18 cellular contexts compared by ENCODE assay signal in the genomic region with DNA sequence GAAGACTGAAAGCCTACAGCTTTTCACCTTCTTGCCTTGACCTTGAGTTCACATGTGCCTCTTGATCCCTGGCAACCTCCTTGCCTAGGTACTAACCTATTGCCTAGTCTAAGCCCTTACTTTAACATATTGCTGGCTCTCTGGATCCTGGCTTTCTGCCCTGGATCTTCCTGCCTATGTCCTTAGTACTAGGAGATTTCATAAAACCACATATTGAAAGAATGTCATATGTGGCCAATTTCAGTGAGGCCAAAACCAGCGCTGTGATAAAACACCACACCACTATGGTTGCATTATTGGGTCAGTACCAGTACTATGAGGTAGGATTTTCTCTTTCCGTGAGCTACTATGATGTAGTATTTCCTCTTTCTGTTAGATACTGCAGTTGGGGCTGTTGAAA.
DNase-seq lines count a peak whose midpoint lies in the region; TF ChIP-seq lines count a peak whose summit lies in the region.
"Had no signal": no experiment of that assay in that cellular context is flagged by ENCODE, and none has a peak within 500 bp of the region (broad histone marks: within the 10 kb centered on the region; RNA-seq: fewer than 3 reads in every experiment).

No MANE protein-coding gene starts in this region.

- H3K36me3 Mint-ChIP-seq in HFFc6 (ENCODE audit: low read depth), result no peaks in the 10 kb centered on the region
- H3K36me3 Mint-ChIP-seq: CD4-positive, CD25-positive, alpha-beta regulatory T cell had no signal

- DNase-seq in EH (ENCODE audit: low read depth) (peak; percentile 30), HFFc6 (no peak), brain microvascular endothelial cell (peak; percentile 10), fibroblast of pulmonary artery (ENCODE audit: low read depth) (peak; percentile 64), HT-29 (ENCODE audit: low spot score) (no peak), NOMO-1 treated with DMSO at 0.1 percent for 48 hours (lab: John Stamatoyannopoulos, UW; ENCODE audit: unreplicated experiment) (no peak)
- DNase-seq in NK-92 treated with Interleukin-12 subunit alpha and Interleukin-12 subunit beta, amount 100 ng/mL, for 24 hours (lab: John Stamatoyannopoulos, UW), result no peak
- DNase-seq: CD4-positive, CD25-positive, alpha-beta regulatory T cell; NCI-H1417 treated with DMSO at 0.1 percent for 48 hours; NCI-H2029; NCI-H2171 treated with DMSO at 0.1 percent for 48 hours; NCI-H510A; NCI-H774 had no signal

- H3K4me3 Mint-ChIP-seq in HFFc6, result no peak overlapping the region
- H3K4me3 Mint-ChIP-seq: B cell; CD4-positive, CD25-positive, alpha-beta regulatory T cell had no signal

- no peaks in the 10 kb centered on the region; the same call in 1 of the 2 replicates for H3K27me3 Mint-ChIP-seq in HFFc6 (ENCODE audit: insufficient read depth)
- H3K27me3 Mint-ChIP-seq: B cell; CD4-positive, CD25-positive, alpha-beta regulatory T cell had no signal

- H3K9me3 Mint-ChIP-seq in HFFc6, result no peaks in the 10 kb centered on the region
- H3K9me3 Mint-ChIP-seq: CD4-positive, CD25-positive, alpha-beta regulatory T cell had no signal

- TF ChIP-seq CTCF in HFFc6 (IDR thresholded peaks at IDR 0.05) (no peak), brain microvascular endothelial cell (IDR thresholded peaks at IDR 0.05; ENCODE audit: low read depth, low read length, missing control alignments) (no peak), fibroblast of pulmonary artery (IDR thresholded peaks at IDR 0.05; ENCODE audit: low read length, missing control alignments) (no peak)

- H3K4me1 Mint-ChIP-seq in HFFc6 (ENCODE audit: low read depth), result peaks cover 56% of the 10 kb centered on the region

- H3K4me3 ChIP-seq in brain microvascular endothelial cell (ENCODE audit: low read depth, low read length) (no peak overlapping the region), fibroblast of pulmonary artery (replicated peaks; ENCODE audit: low read depth, low read length) (no peak overlapping the region)
- H3K4me3 ChIP-seq: HAP-1, PC-9, SJSA1 had no signal

- in situ Hi-C loops in brain microvascular endothelial cell (cut with HindIII; ENCODE audit: low pct_ligation_motif_present, low sequenced_read_pairs), result no loop called here

- H3K27me3 ChIP-seq in brain microvascular endothelial cell (replicated peaks), result no peaks in the 10 kb centered on the region
- H3K27me3 ChIP-seq: SJSA1 had no signal

- H3K36me3 ChIP-seq in brain microvascular endothelial cell (replicated peaks), result no peaks in the 10 kb centered on the region
- H3K36me3 ChIP-seq: HAP-1, SJSA1 had no signal

- peak overlapping the region; percentile 24; the same call in 1 of the 2 replicates for H3K27ac Mint-ChIP-seq in HFFc6
- H3K27ac Mint-ChIP-seq: B cell; CD4-positive, CD25-positive, alpha-beta regulatory T cell had no signal

- H3K27ac ChIP-seq in brain microvascular endothelial cell, result peak overlapping the region; percentile 40
- H3K27ac ChIP-seq: HL-60, SJSA1 had no signal

Comparison
In these comparisons a context has a peak if more than half of its experiments do, and no peak if none do; other contexts are left out.
1. DNase-seq: peak in EH (single experiment), brain microvascular endothelial cell (single experiment) and fibroblast of pulmonary artery (single experiment); none in HFFc6 (single experiment), HT-29 (single experiment), NK-92 treated with Interleukin-12 subunit alpha and Interleukin-12 subunit beta, amount 100 ng/mL, for 24 hours (single experiment) and NOMO-1 treated with DMSO at 0.1 percent for 48 hours (single experiment).